ENCODE assay signal across 8 cellular contexts in the genomic region with DNA sequence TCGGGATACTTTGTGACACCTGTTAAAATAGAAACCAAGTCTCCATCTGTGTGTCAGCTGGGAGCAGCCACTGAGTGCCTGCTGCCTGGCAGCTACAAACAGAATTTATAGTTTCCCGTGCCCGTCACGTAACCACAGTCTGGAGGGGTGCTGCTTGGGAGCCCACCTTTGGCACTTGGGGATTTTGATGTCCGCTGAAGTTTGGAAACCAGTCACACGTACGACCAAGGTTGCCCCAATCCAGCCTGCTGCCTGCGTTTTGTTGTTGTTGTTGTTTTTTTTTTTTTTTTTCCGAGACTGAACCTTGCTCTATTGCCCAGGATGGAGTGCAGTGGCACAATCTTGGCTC. TPM values are rescaled to one million over a fixed set of nuclear protein-coding genes. Genes with fewer than 3 reads are reported as not detected.
A peak's percentile ranks its signal among the peaks of the same experiment; 100 is the strongest.
DNase-seq lines count a peak whose midpoint lies in the region; ATAC-seq and TF ChIP-seq lines count a peak whose summit lies in the region.

No MANE protein-coding gene starts in this region.

- no peak overlapping the region for H3K18ac ChIP-seq in trophoblast cell (ENCODE audit: low read length)

- no peak overlapping the region for H2AK5ac ChIP-seq in trophoblast cell (ENCODE audit: low read length)

- no peak for TF ChIP-seq CTCF in GM06990 (IDR thresholded peaks at IDR 0.05; ENCODE audit: insufficient read depth, low read length, poor library complexity, severe bottlenecking)
- no peak for TF ChIP-seq CTCF in RWPE1 (conservative IDR thresholded peaks at IDR 0.05; ENCODE audit: low read depth)
- TF ChIP-seq CTCF in epithelial cell of esophagus (IDR thresholded peaks at IDR 0.05; ENCODE audit: insufficient read depth, low read depth, low read length, missing control alignments), result no peak

- H4K8ac ChIP-seq in trophoblast cell (ENCODE audit: low read depth, low read length), result no peak overlapping the region

- H3K9me3 ChIP-seq in trophoblast cell (ENCODE audit: insufficient read depth, low read depth, low read length), result no peaks in the 10 kb centered on the region

- no peaks in the 10 kb centered on the region for H3K27me3 ChIP-seq in GM06990 (replicated peaks; ENCODE audit: control insufficient read depth, insufficient read depth, low read length)
- no peaks in the 10 kb centered on the region for H3K27me3 ChIP-seq in trophoblast cell (ENCODE audit: insufficient read depth, low read length)

- peak overlapping the region; percentile 68 for H3K4ac ChIP-seq in trophoblast cell (ENCODE audit: low read depth, low read length)

- H3K9ac ChIP-seq in trophoblast cell (ENCODE audit: low read length), result no peak overlapping the region

- H4K12ac ChIP-seq in trophoblast cell (ENCODE audit: low read depth, low read length), result no peak overlapping the region

- peaks cover 7% of the 10 kb centered on the region for H3K36me3 ChIP-seq in GM06990 (ENCODE audit: control insufficient read depth, insufficient read depth, low read length)
- H3K36me3 ChIP-seq in trophoblast cell (ENCODE audit: control insufficient read depth in 1 of 2, insufficient read depth in 2 of 2, low read length in 2 of 2), result peaks cover 23 to 27% of the 10 kb centered on the region in 2 experiments

- peaks cover 4 to 9% of the 10 kb centered on the region in 2 experiments for H3K4me1 ChIP-seq in trophoblast cell (ENCODE audit: control insufficient read depth in 1 of 2, insufficient read depth in 2 of 2, low read length in 2 of 2)

- no CpG with 5 or more reads among the region's 9 CpGs for WGBS in trophoblast cell (ENCODE audit: extremely low coverage, insufficient coverage, insufficient read length)

- peak overlapping the region; percentile 83 for H3K4me3 ChIP-seq in GM06990 (replicated peaks; ENCODE audit: low read depth, low read length)
- peak overlapping the region; percentile 86 for H3K4me3 ChIP-seq in epithelial cell of esophagus (ENCODE audit: low read length)
- no peak overlapping the region for H3K4me3 ChIP-seq in trophoblast cell (ENCODE audit: low read depth, low read length)

- H2BK5ac ChIP-seq in trophoblast cell (ENCODE audit: low read depth, low read length, poor library complexity), result no peak overlapping the region

- H2AFZ ChIP-seq in trophoblast cell (ENCODE audit: insufficient read depth, low read length, poor library complexity), result no peak overlapping the region

- no peak overlapping the region for H3K14ac ChIP-seq in trophoblast cell (ENCODE audit: low read length)

- peaks cover 15% of the 10 kb centered on the region for H3K79me2 ChIP-seq in trophoblast cell (ENCODE audit: control insufficient read depth, insufficient read depth, low read length, poor library complexity)

- DNase-seq in GM06990 (ENCODE audit: extremely low read depth, insufficient read length), result no peak
- DNase-seq in RWPE1 (ENCODE audit: low spot score), result no peak
- no peak for DNase-seq in epithelial cell of esophagus (ENCODE audit: low read depth)
- DNase-seq in trophoblast cell, result no peak
- no peak for DNase-seq in SKM-1 treated with dmso at 0.1 percent for 144 hours (lab: John Stamatoyannopoulos, UW; ENCODE audit: unreplicated experiment)
- DNase-seq in NCI-H345 (lab: John Stamatoyannopoulos, UW), result no peak

- H2BK12ac ChIP-seq in trophoblast cell (ENCODE audit: low read length), result no peak overlapping the region

- peak overlapping the region; percentile 82 for H3K27ac ChIP-seq in RWPE1
- H3K27ac ChIP-seq in trophoblast cell (ENCODE audit: low read depth, low read length), result no peak overlapping the region

- H3K4me2 ChIP-seq in trophoblast cell (ENCODE audit: low read length), result peak overlapping the region; percentile 97

- peaks cover 14% of the 10 kb centered on the region for H3K79me1 ChIP-seq in trophoblast cell (ENCODE audit: low read length)

- H4K91ac ChIP-seq in trophoblast cell (ENCODE audit: low read depth, low read length), result no peak overlapping the region

- ATAC-seq in HG02973 (IDR thresholded peaks at IDR 0.05; ENCODE audit: unreplicated experiment) (no peak), GM19328 (IDR thresholded peaks at IDR 0.05; ENCODE audit: unreplicated experiment) (no peak)

- POLR2A ChIA-PET in RWPE1 (lab: Yijun Ruan, JAX; ENCODE audit: low non-redundant PET), result no interaction called here

- CTCF ChIA-PET in RWPE1 (lab: Yijun Ruan, JAX), result interaction anchor here (0.6 to 0.8 kb wide), 4 partner anchors 23 to 757 kb away, joined by 3 to 4 read pairs (median 3); no protein-coding TSS in a partner anchor

- H3K23ac ChIP-seq in trophoblast cell (ENCODE audit: low read length), result no peak overlapping the region

- H2BK120ac ChIP-seq in trophoblast cell (ENCODE audit: insufficient read depth, low read length, poor library complexity), result no peak overlapping the region

RNA-seq across cellular contexts. Expression of gene TRRAP, which starts 1.6 kb away (rescaled TPM):
- polyA plus RNA-seq in trophoblast cell (2013), result 14.2 and 14.8 TPM in 2 replicates

RNA-seq across cellular contexts. Expression of gene TMEM130, which starts 10.1 kb away (rescaled TPM):
- polyA plus RNA-seq in trophoblast cell (2013), result 0.19 and 0.29 TPM in 2 replicates
